ENCODE assay signal across 10 cellular contexts in genomic region chrX:46279214-46279924, GRCh38.
DNase-seq lines count a peak whose midpoint lies in the region; ATAC-seq and TF ChIP-seq lines count a peak whose summit lies in the region.
"Had no signal": no experiment of that assay in that cellular context is flagged by ENCODE, and none has a peak within 500 bp of the region (broad histone marks: within the 10 kb centered on the region; RNA-seq: fewer than 3 reads in every experiment).

No MANE protein-coding gene starts in this region.

- ATAC-seq in natural killer cell = peak; percentile 21 to 44 (median 31)
- ATAC-seq: GM12878 had no signal

- in situ Hi-C loops in transverse colon (cut with MboI; ENCODE audit: low pct_ligation_motif_present in 1 of 4, low pct_unique_long_range_greater_than_20kb in 1 of 4, low sequenced_read_pairs in 3 of 4) = loop anchor here in 1 of 4 donors (25.0 kb wide), 1 partner anchor 108 kb away; no protein-coding TSS in a partner anchor

- TF ChIP-seq CTCF in LNCAP (IDR thresholded peaks at IDR 0.05) = peak; percentile 32; the same call in 1 of the 2 replicates
- TF ChIP-seq CTCF in natural killer cell (IDR thresholded peaks at IDR 0.05) = no peak
- TF ChIP-seq CTCF in suprapubic skin (IDR thresholded peaks at IDR 0.05) = no peak
- TF ChIP-seq CTCF in transverse colon (IDR thresholded peaks at IDR 0.05) = no peak
- no peak for TF ChIP-seq CTCF in progenitor cell of endocrine pancreas (IDR thresholded peaks at IDR 0.05; ENCODE audit: unreplicated experiment)

- intact Hi-C loops in natural killer cell (cut with micrococcal nuclease) = no loop called here
- intact Hi-C loops in transverse colon (cut with DNase I; ENCODE audit: low total_unique reads) = no loop called here

- H3K4me3 ChIP-seq in suprapubic skin (no peak overlapping the region), transverse colon (no peak overlapping the region)
- H3K4me3 ChIP-seq: adrenal gland, GM12878 had no signal

- no peaks in the 10 kb centered on the region for H3K36me3 ChIP-seq in suprapubic skin
- H3K36me3 ChIP-seq in transverse colon = no peaks in the 10 kb centered on the region
- H3K36me3 ChIP-seq: adrenal gland had no signal

- peaks cover 20% of the 10 kb centered on the region for H3K4me1 Mint-ChIP-seq in activated naive CD8-positive, alpha-beta T cell (ENCODE audit: low read depth)
- H3K4me1 Mint-ChIP-seq in natural killer cell (peaks cover 9 to 18% of the 10 kb centered on the region in 2 donors), progenitor cell of endocrine pancreas (ENCODE audit: low read depth) (no peaks in the 10 kb centered on the region)

- H3K27ac Mint-ChIP-seq in activated naive CD8-positive, alpha-beta T cell = peak overlapping the region; percentile 86
- H3K27ac Mint-ChIP-seq in natural killer cell (peak overlapping the region; percentile 62 to 84), progenitor cell of endocrine pancreas (no peak overlapping the region)

- H3K27ac ChIP-seq in suprapubic skin (no peak overlapping the region), transverse colon (no peak overlapping the region)
- H3K27ac ChIP-seq: adrenal gland had no signal

- WGBS in suprapubic skin = 63% methylated on average over 4 of the region's 4 CpGs
- 64 to 71% methylated on average over 2 to 4 of the region's 4 CpGs for WGBS in transverse colon (ENCODE audit: low coverage in 1 of 2), 2 donors

- peak overlapping the region; percentile 71 for H3K4me3 Mint-ChIP-seq in activated naive CD8-positive, alpha-beta T cell
- H3K4me3 Mint-ChIP-seq in natural killer cell = peak overlapping the region; percentile 72
- H3K4me3 Mint-ChIP-seq in progenitor cell of endocrine pancreas (ENCODE audit: low read depth) = no peak overlapping the region

- H3K36me3 Mint-ChIP-seq in activated naive CD8-positive, alpha-beta T cell = no peaks in the 10 kb centered on the region
- H3K36me3 Mint-ChIP-seq in natural killer cell (no peaks in the 10 kb centered on the region), progenitor cell of endocrine pancreas (ENCODE audit: insufficient read depth) (no peaks in the 10 kb centered on the region)

- H3K9me3 ChIP-seq in suprapubic skin (no peaks in the 10 kb centered on the region), transverse colon (no peaks in the 10 kb centered on the region)
- H3K9me3 ChIP-seq: adrenal gland had no signal

- no peak for TF ChIP-seq POLR2A in suprapubic skin (IDR thresholded peaks at IDR 0.05)
- no peak for TF ChIP-seq POLR2A in transverse colon (IDR thresholded peaks at IDR 0.05)

- H3K4me1 ChIP-seq in suprapubic skin (no peaks in the 10 kb centered on the region), transverse colon (no peaks in the 10 kb centered on the region)
- H3K4me1 ChIP-seq: adrenal gland had no signal

- TF ChIP-seq EP300 in suprapubic skin (IDR thresholded peaks at IDR 0.05) = no peak
- no peak for TF ChIP-seq EP300 in transverse colon (IDR thresholded peaks at IDR 0.05; ENCODE audit: low read depth)

- no peaks in the 10 kb centered on the region for H3K27me3 Mint-ChIP-seq in activated naive CD8-positive, alpha-beta T cell
- H3K27me3 Mint-ChIP-seq in natural killer cell (ENCODE audit: low read depth in 2 of 2) = no peaks in the 10 kb centered on the region
- H3K27me3 Mint-ChIP-seq in progenitor cell of endocrine pancreas = no peaks in the 10 kb centered on the region

- H3K27me3 ChIP-seq in suprapubic skin (no peaks in the 10 kb centered on the region), transverse colon (no peaks in the 10 kb centered on the region)

- H3K9me3 Mint-ChIP-seq in activated naive CD8-positive, alpha-beta T cell (ENCODE audit: low read depth) = no peaks in the 10 kb centered on the region
- no peaks in the 10 kb centered on the region for H3K9me3 Mint-ChIP-seq in natural killer cell
- H3K9me3 Mint-ChIP-seq in progenitor cell of endocrine pancreas (ENCODE audit: low read depth) = peaks cover 11% of the 10 kb centered on the region

- DNase-seq in DMS79 treated with DMSO at 0.1 percent for 48 hours (lab: John Stamatoyannopoulos, UW) (peak; percentile 13), natural killer cell (no peak), suprapubic skin (ENCODE audit: low spot score in 2 of 2) (no peak), transverse colon (no peak), progenitor cell of endocrine pancreas (ENCODE audit: low spot score, unreplicated experiment) (no peak)
- DNase-seq: adrenal gland, MM.1S had no signal
